14 cellular contexts compared by ENCODE assay signal in genomic region chr9:32339424-32339823, GRCh38. TPM values are rescaled to one million over a fixed set of nuclear protein-coding genes. Genes with fewer than 3 reads are reported as not detected.
DNase-seq lines count a peak whose midpoint lies in the region; ATAC-seq lines count a peak whose summit lies in the region.
"Had no signal": no experiment of that assay in that cellular context is flagged by ENCODE, and none has a peak within 500 bp of the region (broad histone marks: within the 10 kb centered on the region; RNA-seq: fewer than 3 reads in every experiment).

No MANE protein-coding gene starts in this region.

- no peaks in the 10 kb centered on the region for H3K27me3 ChIP-seq in right cardiac atrium (ENCODE audit: control insufficient read depth, insufficient read depth)
- H3K27me3 ChIP-seq: tibial nerve had no signal

- H3K9me3 ChIP-seq in right cardiac atrium (ENCODE audit: control insufficient read depth, low read length): no peaks in the 10 kb centered on the region
- H3K9me3 ChIP-seq: tibial nerve had no signal

- intact Hi-C loops in left colon (cut with DNase I, micrococcal nuclease): no loop called here
- intact Hi-C loops in right cardiac atrium (cut with DNase I): no loop called here

- WGBS in right cardiac atrium: 77% methylated on average over 2 of the region's 2 CpGs

- no peak for DNase-seq in NCI-H524 (lab: John Stamatoyannopoulos, UW)
- DNase-seq in EL: no peak
- no peak for DNase-seq in left colon
- DNase-seq in right cardiac atrium: no peak
- DNase-seq: ACHN; activated T-cell treated with anti-CD3 and anti-CD28 coated beads, Interleukin-2, amount 50 U/mL, for 4 hours; effector memory CD8-positive, alpha-beta T cell had no signal

- H3K27ac ChIP-seq in right cardiac atrium (ENCODE audit: low read length): no peak overlapping the region
- H3K27ac ChIP-seq: tibial nerve had no signal

- no peaks in the 10 kb centered on the region for H3K4me1 ChIP-seq in right cardiac atrium (ENCODE audit: control insufficient read depth, insufficient read depth, low read length)

- ATAC-seq in GM18498 (IDR thresholded peaks at IDR 0.05; ENCODE audit: unreplicated experiment) (peak; percentile 63), GM19455 (IDR thresholded peaks at IDR 0.05; ENCODE audit: unreplicated experiment) (peak; percentile 65), HG02840 (IDR thresholded peaks at IDR 0.05; ENCODE audit: low FRiP score, unreplicated experiment) (peak; percentile 78), HG03469 (IDR thresholded peaks at IDR 0.05; ENCODE audit: unreplicated experiment) (peak; percentile 67), left colon (no peak), right cardiac atrium (no peak)
- ATAC-seq: activated T-cell treated with anti-CD3 and anti-CD28 coated beads, Interleukin-2, amount 50 U/mL, for 4 hours; effector memory CD8-positive, alpha-beta T cell; left lobe of liver; Right ventricle myocardium inferior had no signal

- H3K4me3 ChIP-seq in right cardiac atrium (ENCODE audit: low read length): no peak overlapping the region
- H3K4me3 ChIP-seq: tibial nerve had no signal

RNA-seq across cellular contexts. Expression of gene ACO1, which starts 45.0 kb away (rescaled TPM):
- 10 to 100 TPM; 35.5 to 41.8 TPM for total RNA-seq in left colon
- total RNA-seq in right cardiac atrium: 10 to 100 TPM; 42.2 to 46.3 (median 43.3) TPM
- 25.3 TPM for polyA plus RNA-seq in right cardiac atrium

Comparison
In these comparisons a context has a peak if more than half of its experiments do, and no peak if none do; other contexts are left out.
1. ATAC-seq: peak in GM18498 (single experiment), GM19455 (single experiment), HG02840 (single experiment) and HG03469 (single experiment); none in left colon (single experiment) and right cardiac atrium (0 of 2).